In genomic region chr9:82363666-82364065, GRCh38 we compare ENCODE assay signal across 1 cellular context.
TF ChIP-seq lines count a peak whose summit lies in the region.

No MANE protein-coding gene starts in this region.

TF ChIP-seq in WTC11, 78 proteins besides CTCF, POLR2A, EP300 and RAD21 (continued from another document):
- TF ChIP-seq ZNF281 (CRISPR knock-in tag; IDR thresholded peaks at IDR 0.05), result no peak
- TF ChIP-seq AFF4 (CRISPR knock-in tag; IDR thresholded peaks at IDR 0.05; ENCODE audit: borderline replicate concordance), result no peak
- no peak for TF ChIP-seq CBFB (CRISPR knock-in tag; IDR thresholded peaks at IDR 0.05; ENCODE audit: low read depth)
- TF ChIP-seq ZNF138 (CRISPR knock-in tag; conservative IDR thresholded peaks at IDR 0.05), result no peak
- no peak for TF ChIP-seq E2F4 (CRISPR knock-in tag; IDR thresholded peaks at IDR 0.05; ENCODE audit: borderline replicate concordance, low read depth)
- TF ChIP-seq FOXK1 (CRISPR knock-in tag; IDR thresholded peaks at IDR 0.05), result no peak
- no peak for TF ChIP-seq SP1 (CRISPR knock-in tag; conservative IDR thresholded peaks at IDR 0.05)
- TF ChIP-seq OVOL2 (CRISPR knock-in tag; IDR thresholded peaks at IDR 0.05; ENCODE audit: borderline replicate concordance), result no peak
- TF ChIP-seq TP53 (CRISPR knock-in tag; IDR thresholded peaks at IDR 0.05), result no peak
